In the genomic region with DNA sequence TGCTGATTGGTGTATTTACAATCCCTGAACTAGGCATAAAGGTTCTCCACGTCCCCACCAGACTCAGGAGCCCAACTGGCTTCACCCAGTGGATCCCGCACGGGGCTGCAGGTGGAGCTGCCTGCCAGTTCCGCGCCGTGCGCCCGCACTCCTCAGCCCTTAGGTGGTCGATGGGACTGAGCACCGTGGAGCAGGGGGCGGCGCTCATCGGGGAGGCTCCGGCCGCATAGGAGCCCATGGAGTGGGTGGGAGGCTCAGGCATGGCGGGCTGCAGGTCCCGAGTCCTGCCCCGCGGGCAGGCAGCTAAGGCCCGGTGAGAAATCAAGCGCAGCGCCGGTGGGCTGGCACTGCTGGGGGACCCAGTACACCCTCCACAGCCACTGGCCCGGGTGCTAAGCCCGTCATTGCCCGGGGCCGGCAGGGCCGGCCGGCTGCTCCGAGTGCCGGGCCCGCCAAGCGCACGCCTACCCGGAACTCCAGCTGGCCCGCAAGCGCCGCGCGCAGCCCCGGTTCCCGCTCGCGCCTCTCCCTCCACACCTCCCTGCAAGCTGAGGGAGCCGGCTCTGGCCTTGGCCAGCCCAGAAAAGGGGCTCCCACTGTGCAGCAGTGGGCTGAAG, we compare ENCODE assay signal across 8 cellular contexts.
DNase-seq lines count a peak whose midpoint lies in the region; ATAC-seq and TF ChIP-seq lines count a peak whose summit lies in the region.
"Not testable (repeated sequence)": the region's sequence is repeated elsewhere in the genome, so short reads cannot be mapped to it uniquely, and the experiment has no call there.

No MANE protein-coding gene starts in this region.

- TF ChIP-seq POLR2A in IMR-90 (IDR thresholded peaks at IDR 0.05; ENCODE audit: low read depth, low read length); upper lobe of left lung (IDR thresholded peaks at IDR 0.05): not testable (repeated sequence)

- not testable (repeated sequence) for H2BK20ac ChIP-seq in IMR-90 (ENCODE audit: low read depth, low read length)

- not testable (repeated sequence) for H2AK5ac ChIP-seq in IMR-90 (ENCODE audit: low read depth, low read length); mesenchymal stem cell (ENCODE audit: low read length, severe bottlenecking)

- H3K4me2 ChIP-seq in IMR-90 (ENCODE audit: low read depth, low read length) (peak overlapping the region; percentile 65; the same call in 1 of the 2 replicates), skeletal muscle satellite cell (ENCODE audit: low read length) (peak overlapping the region; percentile 77)
- not testable (repeated sequence) for H3K4me2 ChIP-seq in mesenchymal stem cell (ENCODE audit: low read length, poor library complexity, severe bottlenecking)

- WGBS in IMR-90 (ENCODE audit: extremely low coverage in 2 of 2, insufficient read length in 1 of 2), 2 experiments, result no CpG with 5 or more reads among the region's 45 CpGs
- WGBS in mesenchymal stem cell, result 97% methylated on average over 32 of the region's 45 CpGs
- 34 to 37% methylated on average over 22 to 35 of the region's 45 CpGs for WGBS in upper lobe of left lung, 2 donors

- not testable (repeated sequence) for H4K8ac ChIP-seq in IMR-90 (ENCODE audit: low read depth in 2 of 2, low read length in 2 of 2); mesenchymal stem cell (ENCODE audit: low read length)

- in situ Hi-C loops in IMR-90 (cut with MboI; ENCODE audit: low sequenced_read_pairs), result not testable (repeated sequence)

- H2AK9ac ChIP-seq in IMR-90 (replicated peaks; ENCODE audit: low read depth, low read length, poor library complexity), result not testable (repeated sequence)

- H3K9me3 ChIP-seq in IMR-90 (ENCODE audit: control insufficient read depth, insufficient read depth, low read length); ascending aorta; mesenchymal stem cell (ENCODE audit: control insufficient read depth, low read length); skeletal muscle satellite cell (replicated peaks; ENCODE audit: low read length); upper lobe of left lung: not testable (repeated sequence)

- not testable (repeated sequence) for H3K27ac ChIP-seq in IMR-90 (ENCODE audit: insufficient read depth, low read length); ascending aorta; dorsolateral prefrontal cortex; mesenchymal stem cell (ENCODE audit: low read length, poor library complexity, severe bottlenecking); upper lobe of left lung

- H3K23ac ChIP-seq in IMR-90 (ENCODE audit: low read depth, low read length); mesenchymal stem cell (ENCODE audit: low read length in 2 of 2): not testable (repeated sequence)

- H3K4me3 ChIP-seq in AG09309 (ENCODE audit: control insufficient read depth, low read depth, low read length) (peak overlapping the region; percentile 29), IMR-90 (ENCODE audit: insufficient read depth, low read depth, low read length) (peak overlapping the region; percentile 9; the same call in 1 of the 2 replicates), ascending aorta (peak overlapping the region; percentile 30 to 51), dorsolateral prefrontal cortex (peak overlapping the region in 55 of 59 donors; percentile 11 to 61 (median 41)), foreskin fibroblast (ENCODE audit: low read depth in 1 of 2, low read length in 2 of 2) (peak overlapping the region; percentile 33 to 45), mesenchymal stem cell (ENCODE audit: insufficient read depth in 1 of 2, low read depth in 1 of 2, low read length in 2 of 2) (peak overlapping the region in 1 of 2 experiments; percentile 69), skeletal muscle satellite cell (ENCODE audit: low read length) (peak overlapping the region; percentile 46), upper lobe of left lung (peak overlapping the region in 3 of 4 donors; percentile 27 to 35 (median 29))

- dilution Hi-C loops in IMR-90 (cut with HindIII; ENCODE audit: low sequenced_read_pairs, unreplicated experiment), result not testable (repeated sequence)

- not testable (repeated sequence) for H3K4ac ChIP-seq in IMR-90 (ENCODE audit: low read depth, low read length); mesenchymal stem cell (ENCODE audit: low read depth in 1 of 2, low read length in 2 of 2)

- not testable (repeated sequence) for H4K5ac ChIP-seq in IMR-90 (ENCODE audit: low read depth, low read length)

- H4K91ac ChIP-seq in IMR-90 (ENCODE audit: insufficient read depth, low read depth, low read length); mesenchymal stem cell (ENCODE audit: low read length): not testable (repeated sequence)

- H3K79me1 ChIP-seq in IMR-90 (ENCODE audit: low read depth in 1 of 2, low read length in 2 of 2); mesenchymal stem cell (replicated peaks; ENCODE audit: low read length, poor library complexity, severe bottlenecking): not testable (repeated sequence)

- TF ChIP-seq EP300 in upper lobe of left lung (IDR thresholded peaks at IDR 0.05), result not testable (repeated sequence)

- H2AFZ ChIP-seq in IMR-90 (replicated peaks; ENCODE audit: low read length, poor library complexity), result peak overlapping the region; percentile 47
- H2AFZ ChIP-seq in mesenchymal stem cell (ENCODE audit: low read depth, low read length), result not testable (repeated sequence)

- H3K36me3 ChIP-seq in IMR-90 (ENCODE audit: control insufficient read depth, insufficient read depth, low read length); ascending aorta; mesenchymal stem cell (ENCODE audit: control insufficient read depth in 1 of 2, insufficient read depth in 2 of 2, low read depth in 1 of 2, low read length in 2 of 2); skeletal muscle satellite cell (ENCODE audit: insufficient read depth, low read length); upper lobe of left lung: not testable (repeated sequence)

- not testable (repeated sequence) for TF ChIP-seq RAD21 in IMR-90 (IDR thresholded peaks at IDR 0.05; ENCODE audit: low read length)

- not testable (repeated sequence) for H4K20me1 ChIP-seq in IMR-90 (ENCODE audit: insufficient read depth, low read length)

- intact Hi-C loops in IMR-90 (cut with micrococcal nuclease); ascending aorta (cut with DNase I); dorsolateral prefrontal cortex (cut with DNase I): not testable (repeated sequence)

- CTCF ChIA-PET in IMR-90 (lab: Yijun Ruan, JAX), result not testable (repeated sequence)

- not testable (repeated sequence) for H3K56ac ChIP-seq in IMR-90 (ENCODE audit: extremely low read depth, insufficient read depth, low read length)

- not testable (repeated sequence) for H3K27me3 ChIP-seq in IMR-90 (ENCODE audit: control insufficient read depth, insufficient read depth, low read length); ascending aorta; mesenchymal stem cell (ENCODE audit: control insufficient read depth in 1 of 2, insufficient read depth in 1 of 2, low read length in 2 of 2); skeletal muscle satellite cell (ENCODE audit: control insufficient read depth, insufficient read depth, low read length)
- H3K27me3 ChIP-seq in dorsolateral prefrontal cortex, result peaks cover 0 to 14% (median 0%) of the 10 kb centered on the region in 45 donors
- peaks cover 0 to 13% (median 5%) of the 10 kb centered on the region in 4 donors for H3K27me3 ChIP-seq in upper lobe of left lung

- H3K4me1 ChIP-seq in IMR-90 (ENCODE audit: control insufficient read depth, insufficient read depth, low read length); ascending aorta; mesenchymal stem cell (ENCODE audit: control insufficient read depth, insufficient read depth, low read depth, low read length): not testable (repeated sequence)
- peaks cover 32% of the 10 kb centered on the region for H3K4me1 ChIP-seq in skeletal muscle satellite cell (ENCODE audit: control insufficient read depth, insufficient read depth, low read length)
- H3K4me1 ChIP-seq in upper lobe of left lung, result peaks cover 5 to 19% (median 11%) of the 10 kb centered on the region in 4 donors

- not testable (repeated sequence) for H2BK12ac ChIP-seq in mesenchymal stem cell (ENCODE audit: low read length in 2 of 2)

- H2BK15ac ChIP-seq in IMR-90 (ENCODE audit: low read depth, low read length); mesenchymal stem cell (ENCODE audit: low read depth, poor library complexity, severe bottlenecking): not testable (repeated sequence)

- POLR2A ChIA-PET in IMR-90 (lab: Charles Lee; ENCODE audit: unreplicated experiment), result not testable (repeated sequence)

- H3K9ac ChIP-seq in IMR-90 (ENCODE audit: low read depth, low read length), result not testable (repeated sequence)
- H3K9ac ChIP-seq in mesenchymal stem cell (ENCODE audit: low read length) (peak overlapping the region; percentile 45), skeletal muscle satellite cell (ENCODE audit: low read depth, low read length) (peak overlapping the region; percentile 15)

- ATAC-seq in IMR-90 (ENCODE audit: low read depth); upper lobe of left lung (ENCODE audit: low FRiP score in 2 of 2): not testable (repeated sequence)

- TF ChIP-seq CTCF in AG09309 (IDR thresholded peaks at IDR 0.05; ENCODE audit: control insufficient read depth, insufficient read depth, low read depth, low read length, missing control alignments); IMR-90 (conservative IDR thresholded peaks at IDR 0.05; ENCODE audit: low read depth, low read length); ascending aorta (IDR thresholded peaks at IDR 0.05); dorsolateral prefrontal cortex (IDR thresholded peaks at IDR 0.05 in 54 of 56, conservative IDR thresholded peaks at IDR 0.05 in 2 of 56; ENCODE audit: low read depth in 1 of 56, partially characterized antibody in 56 of 56); foreskin fibroblast (IDR thresholded peaks at IDR 0.05; ENCODE audit: low read depth, low read length); upper lobe of left lung (IDR thresholded peaks at IDR 0.05): not testable (repeated sequence)

- DNase-seq in AG09309 (ENCODE audit: low read depth); IMR-90; ascending aorta (ENCODE audit: low spot score in 2 of 2); dorsolateral prefrontal cortex; mesenchymal stem cell: not testable (repeated sequence)
- DNase-seq in foreskin fibroblast (peak in 1 of 2 donors; percentile 29), upper lobe of left lung (peak in 1 of 2 donors; percentile 87)

- BruUV-seq in IMR-90 (replicated peaks; lab: Mats Ljungman, UMichigan), result not testable (repeated sequence)

- not testable (repeated sequence) for H2BK5ac ChIP-seq in IMR-90 (ENCODE audit: low read depth, low read length, poor library complexity, severe bottlenecking); mesenchymal stem cell (ENCODE audit: low read depth, low read length, poor library complexity, severe bottlenecking)

- not testable (repeated sequence) for H3K14ac ChIP-seq in IMR-90 (replicated peaks; ENCODE audit: low read depth, low read length); mesenchymal stem cell (ENCODE audit: low read length in 2 of 2)

- not testable (repeated sequence) for H3K18ac ChIP-seq in IMR-90 (ENCODE audit: low read depth, low read length); mesenchymal stem cell (ENCODE audit: low read depth in 1 of 2, low read length in 2 of 2)

- H3K9me1 ChIP-seq in IMR-90 (ENCODE audit: insufficient read depth, low read length), result not testable (repeated sequence)

- H2BK120ac ChIP-seq in IMR-90 (ENCODE audit: low read depth, low read length); mesenchymal stem cell (ENCODE audit: low read depth, low read length): not testable (repeated sequence)
